26 cellular contexts compared by ENCODE assay signal in genomic region chr11:104999716-105000115, GRCh38. TPM values are rescaled to one million over a fixed set of nuclear protein-coding genes. Genes with fewer than 3 reads are reported as not detected.
"Had no signal": no experiment of that assay in that cellular context is flagged by ENCODE, and none has a peak within 500 bp of the region (broad histone marks: within the 10 kb centered on the region; RNA-seq: fewer than 3 reads in every experiment).

No MANE protein-coding gene starts in this region.

- ATAC-seq: activated CD8-positive, alpha-beta T cell treated with anti-CD3 and anti-CD28 coated beads, Interleukin-2, amount 10 ng/mL, durations not matched to agents 7 days and 5 days; activated naive CD8-positive, alpha-beta T cell treated with anti-CD3 and anti-CD28 coated beads, Interleukin-2, amount 50 U/mL, for 24 hours; T-helper 17 cell had no signal

- H3K4me3 ChIP-seq: Peyer's patch had no signal

- DNase-seq: activated CD4-positive, alpha-beta T cell treated with anti-CD3 and anti-CD28 coated beads, Interleukin-2, amount 50 U/mL, for 4 hours; activated CD4-positive, CD25-positive, alpha-beta regulatory T cell treated with anti-CD3 and anti-CD28 coated beads, Interleukin-2, amount 50 U/mL, for 72 hours; activated CD8-positive, alpha-beta T cell treated with anti-CD3 and anti-CD28 coated beads, Interleukin-2, amount 10 ng/mL, durations not matched to agents 7 days and 5 days; activated effector memory CD4-positive, alpha-beta T cell treated with Interleukin-2 at 50 U/mL for 16 hours; activated naive CD4-positive, alpha-beta T cell treated with Interleukin-2 at 50 U/mL for 16 hours; activated naive CD8-positive, alpha-beta T cell treated with anti-CD3 and anti-CD28 coated beads, Interleukin-2, amount 50 U/mL, for 24 hours; activated T-cell treated with anti-CD3 and anti-CD28 coated beads, Interleukin-2, amount 50 U/mL, for 24 hours; amygdala; Kasumi-1; NCI-H1092; NCI-H1417 treated with DMSO at 0.1 percent for 48 hours; NCI-H1694; NCI-H2029; NCI-H2107; NCI-H345; NCI-H510A; NCI-H69; Peyer's patch; SHP77; T-helper 17 cell; T-helper 9 cell had no signal

RNA-seq across cellular contexts. Expression of gene CASP5, which starts 23.3 kb away (rescaled TPM):
- total RNA-seq: activated CD8-positive, alpha-beta T cell treated with anti-CD3 and anti-CD28 coated beads, Interleukin-2, amount 10 ng/mL, durations not matched to agents 7 days and 5 days; activated naive CD4-positive, alpha-beta T cell treated with anti-CD3 and anti-CD28 coated beads, Interleukin-2, amount 50 U/mL, for 72 hours; activated T-helper 1 cell treated with anti-CD3 and anti-CD28 coated beads, Interleukin-12 subunit alpha, Interleukin-12 subunit beta, Interleukin-2, Interleukin-4 antibody, amounts not matched to agents 30 ng/mL and 10 ng/mL and 1 ng/mL, durations not matched to agents 14 hours and 24 hours and 36 hours; astrocyte; SK-MEL-5; T-helper 17 cell; WTC11 had no signal

RNA-seq across cellular contexts. Expression of gene CASP1, which starts 35.2 kb away (rescaled TPM):
- total RNA-seq: WTC11 had no signal

RNA-seq across cellular contexts. Expression of gene CARD16, which starts 45.4 kb away (rescaled TPM):
- total RNA-seq: WTC11 had no signal
